11 cellular contexts compared by ENCODE assay signal in the genomic region with DNA sequence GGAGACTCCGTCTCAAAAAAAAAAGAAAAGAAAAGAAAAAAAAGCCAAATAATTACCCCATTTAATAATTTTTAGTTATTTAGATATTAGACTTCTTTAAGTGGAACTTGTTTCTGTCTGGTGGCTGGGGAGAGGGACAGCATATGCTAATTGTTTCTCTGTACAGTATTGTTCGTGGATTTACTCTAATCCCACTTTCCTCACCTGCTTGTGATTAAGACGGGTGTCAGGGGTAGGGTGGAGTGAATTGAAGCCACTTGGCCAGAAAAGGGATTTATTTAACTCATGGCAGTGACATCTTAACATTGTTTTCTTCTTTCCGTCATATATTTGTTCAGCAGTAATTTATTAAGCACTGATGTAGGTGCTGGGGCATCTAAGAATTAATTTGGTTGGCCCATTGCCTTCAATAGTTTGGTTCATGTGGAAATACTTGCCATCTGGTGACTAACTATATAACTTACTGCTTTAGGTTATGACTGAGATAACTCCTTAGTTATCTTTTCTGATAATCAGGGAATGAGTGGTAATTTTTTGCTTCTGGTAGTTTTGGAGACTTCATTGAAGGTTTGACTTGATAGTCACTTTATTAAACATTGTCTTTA. TPM values are rescaled to one million over a fixed set of nuclear protein-coding genes. Genes with fewer than 3 reads are reported as not detected.
DNase-seq lines count a peak whose midpoint lies in the region; ATAC-seq and TF ChIP-seq lines count a peak whose summit lies in the region.
"Had no signal": no experiment of that assay in that cellular context is flagged by ENCODE, and none has a peak within 500 bp of the region (broad histone marks: within the 10 kb centered on the region; RNA-seq: fewer than 3 reads in every experiment).

No MANE protein-coding gene starts in this region.

- H3K4me3 Mint-ChIP-seq in memory B cell = peak overlapping the region; percentile 50

- H3K36me3 Mint-ChIP-seq in memory B cell = peaks cover 15% of the 10 kb centered on the region

- no peak for TF ChIP-seq CTCF in right atrium auricular region (IDR thresholded peaks at IDR 0.05)
- no peak for TF ChIP-seq CTCF in ascending aorta (IDR thresholded peaks at IDR 0.05)
- TF ChIP-seq CTCF in vagina (IDR thresholded peaks at IDR 0.05) = no peak

- H3K27me3 ChIP-seq in right atrium auricular region (no peaks in the 10 kb centered on the region), ascending aorta (no peaks in the 10 kb centered on the region), vagina (no peaks in the 10 kb centered on the region)

- no peak overlapping the region for H3K4me3 ChIP-seq in right atrium auricular region
- no peak overlapping the region for H3K4me3 ChIP-seq in ascending aorta
- H3K4me3 ChIP-seq in vagina = no peak overlapping the region

- peak overlapping the region; percentile 6 to 57 for H3K27ac ChIP-seq in right atrium auricular region
- peak overlapping the region; percentile 31 to 82 for H3K27ac ChIP-seq in ascending aorta
- H3K27ac ChIP-seq in vagina = peak overlapping the region; percentile 10

- peak overlapping the region; percentile 77 for H3K27ac Mint-ChIP-seq in memory B cell

- peaks cover 49% of the 10 kb centered on the region for H3K4me1 Mint-ChIP-seq in memory B cell

- no peak for TF ChIP-seq POLR2A in vagina (IDR thresholded peaks at IDR 0.05)

- no peaks in the 10 kb centered on the region for H3K9me3 ChIP-seq in right atrium auricular region
- no peaks in the 10 kb centered on the region for H3K9me3 ChIP-seq in ascending aorta
- H3K9me3 ChIP-seq in vagina = no peaks in the 10 kb centered on the region

- H3K36me3 ChIP-seq in right atrium auricular region (no peaks in the 10 kb centered on the region), ascending aorta (no peaks in the 10 kb centered on the region), vagina (no peaks in the 10 kb centered on the region)

- H3K9me3 Mint-ChIP-seq in memory B cell = no peaks in the 10 kb centered on the region

- H3K27me3 Mint-ChIP-seq in memory B cell = no peaks in the 10 kb centered on the region

- DNase-seq in right atrium auricular region (ENCODE audit: low spot score) (no peak), left cardiac atrium (no peak), ascending aorta (ENCODE audit: low spot score in 2 of 2) (no peak), memory B cell (ENCODE audit: low spot score in 2 of 2) (no peak), vagina (ENCODE audit: extremely low spot score in 2 of 2) (no peak), HUDEP-2 (lab: John Stamatoyannopoulos, UW; ENCODE audit: unreplicated experiment in 76 of 76) (no peak)
- DNase-seq: COR-L47, NCI-H1048, substantia nigra had no signal

- peaks cover 0 to 85% of the 10 kb centered on the region in 2 donors for H3K4me1 ChIP-seq in right atrium auricular region
- H3K4me1 ChIP-seq in ascending aorta = peaks cover 1 to 19% of the 10 kb centered on the region in 2 donors
- H3K4me1 ChIP-seq in vagina = peaks cover 76% of the 10 kb centered on the region

- ATAC-seq in left cardiac atrium (no peak), memory B cell (ENCODE audit: low read depth) (no peak), HG03432 (IDR thresholded peaks at IDR 0.05; ENCODE audit: unreplicated experiment) (no peak), HG03442 (IDR thresholded peaks at IDR 0.05; ENCODE audit: unreplicated experiment) (no peak)

- intact Hi-C loops in left cardiac atrium (cut with DNase I) = no loop called here
- intact Hi-C loops in ascending aorta (cut with DNase I) = no loop called here
- intact Hi-C loops in vagina (cut with DNase I) = no loop called here

RNA-seq across cellular contexts. Expression of a gene that starts 4.6 kb away (rescaled TPM):
- 10 to 100 TPM; 25.0 to 27.1 TPM for total RNA-seq in right atrium auricular region
- total RNA-seq in left cardiac atrium = 10 to 100 TPM; 30.6 to 39.8 TPM
- 22.4 TPM for total RNA-seq in ascending aorta
- 32.7 TPM for total RNA-seq in vagina
